Comparison of ENCODE assay signal across 33 cellular contexts in genomic region chr18:2316082-2316481, GRCh38.
"Had no signal": no experiment of that assay in that cellular context is flagged by ENCODE, and none has a peak within 500 bp of the region (broad histone marks: within the 10 kb centered on the region; RNA-seq: fewer than 3 reads in every experiment).

No MANE protein-coding gene starts in this region.

- H3K4me1 Mint-ChIP-seq: activated CD4-positive, alpha-beta T cell treated with anti-CD3 and anti-CD28 coated beads for 36 hours; activated CD4-positive, alpha-beta T cell treated with anti-CD3 and anti-CD28 coated beads, Interleukin-2, amount 10 ng/mL, durations not matched to agents 24 days and 14 days; activated CD8-positive, alpha-beta memory T cell treated with anti-CD3 and anti-CD28 coated beads, Interleukin-2, amount 10 ng/mL, durations not matched to agents 7 days and 5 days; activated naive CD4-positive, alpha-beta T cell treated with anti-CD3 and anti-CD28 coated beads, Interleukin-2, amount 50 U/mL, for 24 hours; activated naive CD8-positive, alpha-beta T cell treated with anti-CD3 and anti-CD28 coated beads for 36 hours; activated naive CD8-positive, alpha-beta T cell treated with anti-CD3 and anti-CD28 coated beads, Interleukin-2, amount 50 U/mL, for 24 hours had no signal

- DNase-seq: activated CD4-positive, alpha-beta memory T cell treated with anti-CD3 and anti-CD28 coated beads for 36 hours; activated CD4-positive, alpha-beta T cell treated with anti-CD3 and anti-CD28 coated beads for 36 hours; activated CD4-positive, alpha-beta T cell treated with anti-CD3 and anti-CD28 coated beads, Interleukin-2, amount 10 ng/mL, durations not matched to agents 24 days and 14 days; activated CD4-positive, CD25-positive, alpha-beta regulatory T cell; activated CD4-positive, CD25-positive, alpha-beta regulatory T cell treated with anti-CD3 and anti-CD28 coated beads, Interleukin-2, amount 50 U/mL, for 72 hours; activated CD8-positive, alpha-beta memory T cell treated with anti-CD3 and anti-CD28 coated beads, Interleukin-2, amount 10 ng/mL, durations not matched to agents 7 days and 5 days; activated CD8-positive, alpha-beta memory T cell treated with anti-CD3 and anti-CD28 coated beads, Interleukin-2, amount 50 U/mL, for 4 hours; activated CD8-positive, alpha-beta T cell treated with anti-CD3 and anti-CD28 coated beads, Interleukin-2, amount 10 ng/mL, durations not matched to agents 7 days and 5 days; activated effector memory CD4-positive, alpha-beta T cell treated with anti-CD3 and anti-CD28 coated beads, Interleukin-2, amount 50 U/mL, for 16 hours; activated naive CD4-positive, alpha-beta T cell treated with anti-CD3 and anti-CD28 coated beads for 36 hours; activated naive CD8-positive, alpha-beta T cell treated with anti-CD3 and anti-CD28 coated beads for 36 hours; activated naive CD8-positive, alpha-beta T cell treated with anti-CD3 and anti-CD28 coated beads, Interleukin-2, amount 50 U/mL, for 24 hours; activated T-cell treated with anti-CD3 and anti-CD28 coated beads, Interleukin-2, amount 50 U/mL, for 1 hour; activated T-cell treated with anti-CD3 and anti-CD28 coated beads, Interleukin-2, amount 50 U/mL, for 48 hours; adrenal gland; amygdala; aorta; brain microvascular endothelial cell; caudate nucleus; cortex of kidney; effector CD4-positive, alpha-beta T cell; effector memory CD8-positive, alpha-beta T cell; foreskin keratinocyte; gastrocnemius medialis; glutamatergic neuron; heart left ventricle; T-helper 2 cell had no signal

- H3K27ac Mint-ChIP-seq: activated CD4-positive, alpha-beta memory T cell treated with anti-CD3 and anti-CD28 coated beads for 36 hours; activated CD4-positive, alpha-beta T cell treated with anti-CD3 and anti-CD28 coated beads for 36 hours; activated CD4-positive, alpha-beta T cell treated with anti-CD3 and anti-CD28 coated beads, Interleukin-2, amount 10 ng/mL, durations not matched to agents 24 days and 14 days; activated CD8-positive, alpha-beta memory T cell treated with anti-CD3 and anti-CD28 coated beads, Interleukin-2, amount 10 ng/mL, durations not matched to agents 7 days and 5 days; activated CD8-positive, alpha-beta T cell treated with anti-CD3 and anti-CD28 coated beads, Interleukin-2, amount 10 ng/mL, durations not matched to agents 7 days and 5 days; activated naive CD4-positive, alpha-beta T cell treated with anti-CD3 and anti-CD28 coated beads for 36 hours; activated naive CD4-positive, alpha-beta T cell treated with anti-CD3 and anti-CD28 coated beads, Interleukin-2, amount 50 U/mL, for 24 hours; activated naive CD8-positive, alpha-beta T cell treated with anti-CD3 and anti-CD28 coated beads for 36 hours; activated naive CD8-positive, alpha-beta T cell treated with anti-CD3 and anti-CD28 coated beads, Interleukin-2, amount 50 U/mL, for 24 hours; activated T-helper 1 cell treated with anti-CD3 and anti-CD28 coated beads, Interleukin-12 subunit alpha, Interleukin-12 subunit beta, Interleukin-2, Interleukin-4 antibody, amounts not matched to agents 30 ng/mL and 10 ng/mL and 1 ng/mL, durations not matched to agents 14 hours and 24 hours and 36 hours; activated T-helper 2 cell treated with anti-CD3 and anti-CD28 coated beads, Interferon-gamma antibody, Interleukin-2, Interleukin-4, amounts not matched to agents 10 μg/mL and 5 μg/mL and 100 μg/mL, durations not matched to agents 14 hours and 24 hours and 36 hours; effector memory CD8-positive, alpha-beta T cell had no signal

- ATAC-seq: activated CD4-positive, alpha-beta T cell treated with anti-CD3 and anti-CD28 coated beads for 36 hours; activated CD8-positive, alpha-beta memory T cell treated with anti-CD3 and anti-CD28 coated beads, Interleukin-2, amount 10 ng/mL, durations not matched to agents 7 days and 5 days; activated CD8-positive, alpha-beta T cell treated with anti-CD3 and anti-CD28 coated beads, Interleukin-2, amount 10 ng/mL, durations not matched to agents 7 days and 5 days; activated naive CD8-positive, alpha-beta T cell treated with anti-CD3 and anti-CD28 coated beads, Interleukin-2, amount 50 U/mL, for 24 hours; effector memory CD8-positive, alpha-beta T cell; foreskin keratinocyte; gastrocnemius medialis; heart left ventricle had no signal

- H3K27ac ChIP-seq: adrenal gland, brain microvascular endothelial cell, esophagus muscularis mucosa, foreskin keratinocyte, gastrocnemius medialis, heart left ventricle had no signal

- FAIRE-seq: colon, endometrium had no signal

- H3K9me3 ChIP-seq: adrenal gland, gastrocnemius medialis, heart left ventricle had no signal

- H3K27me3 ChIP-seq: adrenal gland, brain microvascular endothelial cell, foreskin keratinocyte had no signal

- H3K36me3 Mint-ChIP-seq: activated CD4-positive, alpha-beta memory T cell treated with anti-CD3 and anti-CD28 coated beads for 36 hours; activated CD8-positive, alpha-beta memory T cell treated with anti-CD3 and anti-CD28 coated beads, Interleukin-2, amount 10 ng/mL, durations not matched to agents 7 days and 5 days; activated naive CD8-positive, alpha-beta T cell treated with anti-CD3 and anti-CD28 coated beads for 36 hours had no signal

- H3K36me3 ChIP-seq: adrenal gland, brain microvascular endothelial cell, esophagus muscularis mucosa, gastrocnemius medialis, heart left ventricle had no signal

- H3K4me3 Mint-ChIP-seq: activated CD4-positive, alpha-beta memory T cell treated with anti-CD3 and anti-CD28 coated beads for 36 hours; activated CD4-positive, alpha-beta T cell treated with anti-CD3 and anti-CD28 coated beads for 36 hours; activated CD4-positive, alpha-beta T cell treated with anti-CD3 and anti-CD28 coated beads, Interleukin-2, amount 10 ng/mL, durations not matched to agents 24 days and 14 days; activated CD8-positive, alpha-beta memory T cell treated with anti-CD3 and anti-CD28 coated beads, Interleukin-2, amount 10 ng/mL, durations not matched to agents 7 days and 5 days; activated CD8-positive, alpha-beta T cell treated with anti-CD3 and anti-CD28 coated beads, Interleukin-2, amount 10 ng/mL, durations not matched to agents 7 days and 5 days; activated naive CD4-positive, alpha-beta T cell treated with anti-CD3 and anti-CD28 coated beads for 36 hours; activated naive CD4-positive, alpha-beta T cell treated with anti-CD3 and anti-CD28 coated beads, Interleukin-2, amount 50 U/mL, for 24 hours; activated naive CD8-positive, alpha-beta T cell treated with anti-CD3 and anti-CD28 coated beads for 36 hours; activated naive CD8-positive, alpha-beta T cell treated with anti-CD3 and anti-CD28 coated beads, Interleukin-2, amount 50 U/mL, for 24 hours; activated T-helper 1 cell treated with anti-CD3 and anti-CD28 coated beads, Interleukin-12 subunit alpha, Interleukin-12 subunit beta, Interleukin-2, Interleukin-4 antibody, amounts not matched to agents 30 ng/mL and 10 ng/mL and 1 ng/mL, durations not matched to agents 14 hours and 24 hours and 36 hours; effector memory CD8-positive, alpha-beta T cell had no signal

- H3K4me3 ChIP-seq: adrenal gland, esophagus muscularis mucosa, gastrocnemius medialis, heart left ventricle had no signal

- H3K9me3 Mint-ChIP-seq: activated CD4-positive, alpha-beta T cell treated with anti-CD3 and anti-CD28 coated beads, Interleukin-2, amount 10 ng/mL, durations not matched to agents 24 days and 14 days; activated naive CD8-positive, alpha-beta T cell treated with anti-CD3 and anti-CD28 coated beads, Interleukin-2, amount 50 U/mL, for 24 hours; activated T-helper 1 cell treated with anti-CD3 and anti-CD28 coated beads, Interleukin-12 subunit alpha, Interleukin-12 subunit beta, Interleukin-2, Interleukin-4 antibody, amounts not matched to agents 30 ng/mL and 10 ng/mL and 1 ng/mL, durations not matched to agents 14 hours and 24 hours and 36 hours; activated T-helper 2 cell treated with anti-CD3 and anti-CD28 coated beads, Interferon-gamma antibody, Interleukin-2, Interleukin-4, amounts not matched to agents 10 μg/mL and 5 μg/mL and 100 μg/mL, durations not matched to agents 14 hours and 24 hours and 36 hours; effector memory CD8-positive, alpha-beta T cell had no signal

- H3K4me1 ChIP-seq: adrenal gland, esophagus muscularis mucosa, foreskin keratinocyte, gastrocnemius medialis, heart left ventricle had no signal
